In the genomic region with DNA sequence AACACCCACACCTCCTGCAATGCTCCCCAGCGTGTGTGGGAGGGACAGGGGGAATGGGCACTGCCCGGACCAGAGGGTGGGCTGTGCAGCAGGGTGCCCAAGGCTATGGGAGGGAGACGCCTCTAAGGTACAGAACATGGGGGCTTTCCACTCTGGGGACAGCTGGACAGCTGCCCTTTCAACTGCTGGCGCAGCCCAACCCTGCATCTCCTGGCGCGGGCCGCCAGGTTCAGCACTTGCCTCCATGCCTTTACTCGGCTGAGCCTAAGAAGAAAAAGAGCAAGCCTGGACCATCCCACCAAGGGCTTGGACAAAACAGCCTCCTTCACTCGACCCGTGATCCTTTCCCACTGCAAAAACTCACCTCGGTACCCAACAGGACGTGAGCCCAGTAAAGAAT, we compare ENCODE assay signal across 1 cellular context.
TF ChIP-seq lines count a peak whose summit lies in the region.

No MANE protein-coding gene starts in this region.

TF ChIP-seq in H1, 55 proteins besides CTCF, POLR2A, EP300 and RAD21:
- TF ChIP-seq CEBPB (IDR thresholded peaks at IDR 0.05; ENCODE audit: low read depth, low read length) (no peak), POLR2AphosphoS5 (IDR thresholded peaks at IDR 0.05; ENCODE audit: low read depth, low read length) (no peak), HDAC2 (IDR thresholded peaks at IDR 0.05; ENCODE audit: borderline replicate concordance in 1 of 2, low read depth in 2 of 2, low read length in 2 of 2) (no peak), MAFK (IDR thresholded peaks at IDR 0.05; ENCODE audit: low read depth, low read length) (no peak), KDM5A (IDR thresholded peaks at IDR 0.05; ENCODE audit: low read length) (no peak), RBBP5 (IDR thresholded peaks at IDR 0.05; ENCODE audit: borderline replicate concordance, low read depth, low read length) (no peak), HDAC6 (IDR thresholded peaks at IDR 0.05; ENCODE audit: low read depth, low read length) (no peak), TCF12 (IDR thresholded peaks at IDR 0.05; ENCODE audit: low read depth, low read length) (no peak), JUND (IDR thresholded peaks at IDR 0.05; ENCODE audit: low read length) (no peak), POU5F1 (IDR thresholded peaks at IDR 0.05; ENCODE audit: low read depth, low read length) (no peak), SP1 (IDR thresholded peaks at IDR 0.05; ENCODE audit: low read depth, low read length) (no peak), ZNF274 (IDR thresholded peaks at IDR 0.05; ENCODE audit: borderline replicate concordance, extremely low read depth, low read length) (no peak), YY1 (IDR thresholded peaks at IDR 0.05; ENCODE audit: low read depth, low read length) (no peak), FOSL1 (IDR thresholded peaks at IDR 0.05; ENCODE audit: insufficient read depth, low read depth, low read length) (no peak), RXRA (IDR thresholded peaks at IDR 0.05; ENCODE audit: insufficient read depth, low read depth, low read length) (no peak), SIX5 (IDR thresholded peaks at IDR 0.05; ENCODE audit: low read depth, low read length) (no peak), TEAD4 (IDR thresholded peaks at IDR 0.05; ENCODE audit: low read depth, low read length) (no peak)
- TF ChIP-seq, protein P1, sequence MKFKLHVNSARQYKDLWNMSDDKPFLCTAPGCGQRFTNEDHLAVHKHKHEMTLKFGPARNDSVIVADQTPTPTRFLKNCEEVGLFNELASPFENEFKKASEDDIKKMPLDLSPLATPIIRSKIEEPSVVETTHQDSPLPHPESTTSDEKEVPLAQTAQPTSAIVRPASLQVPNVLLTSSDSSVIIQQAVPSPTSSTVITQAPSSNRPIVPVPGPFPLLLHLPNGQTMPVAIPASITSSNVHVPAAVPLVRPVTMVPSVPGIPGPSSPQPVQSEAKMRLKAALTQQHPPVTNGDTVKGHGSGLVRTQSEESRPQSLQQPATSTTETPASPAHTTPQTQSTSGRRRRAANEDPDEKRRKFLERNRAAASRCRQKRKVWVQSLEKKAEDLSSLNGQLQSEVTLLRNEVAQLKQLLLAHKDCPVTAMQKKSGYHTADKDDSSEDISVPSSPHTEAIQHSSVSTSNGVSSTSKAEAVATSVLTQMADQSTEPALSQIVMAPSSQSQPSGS (IDR thresholded peaks at IDR 0.05; ENCODE audit: low read length): no peak
